ENCODE assay signal across 8 cellular contexts in genomic region chr20:45880988-45881788, GRCh38. TPM values are rescaled to one million over a fixed set of nuclear protein-coding genes. Genes with fewer than 3 reads are reported as not detected.
DNase-seq lines count a peak whose midpoint lies in the region; ATAC-seq and TF ChIP-seq lines count a peak whose summit lies in the region.

TSS of gene ZSWIM1 (plus strand) at chr20:45881227. CDS start at chr20:45882593, 1,366 bp downstream.

- DNase-seq in CD14-positive monocyte (ENCODE audit: low spot score): peak; percentile 98
- peak; percentile 97 for DNase-seq in NCI-H748 (lab: John Stamatoyannopoulos, UW; ENCODE audit: unreplicated experiment)
- DNase-seq in activated CD4-positive, alpha-beta T cell treated with anti-CD3 and anti-CD28 coated beads, Interleukin-2, amount 50 U/mL, for 24 hours (ENCODE audit: low read depth in 1 of 2, low spot score in 1 of 2): peak; percentile 97 to 98
- DNase-seq in dermis microvascular lymphatic vessel endothelial cell (ENCODE audit: low read depth in 2 of 2): peak; percentile 99
- DNase-seq in left lung: peak; percentile 98 to 99
- DNase-seq in stimulated activated CD4-positive, alpha-beta T cell treated with anti-CD3 and anti-CD28 coated beads, Interleukin-2, amount 100 ng/mL, for 4 hours (ENCODE audit: low read depth): peak; percentile 97

- peaks cover 42 to 47% of the 10 kb centered on the region in 2 donors for H3K36me3 Mint-ChIP-seq in CD14-positive monocyte

- TF ChIP-seq CTCF in CD14-positive monocyte (IDR thresholded peaks at IDR 0.05) (no peak), left lung (IDR thresholded peaks at IDR 0.05) (no peak)

- H3K27me3 Mint-ChIP-seq in CD14-positive monocyte (ENCODE audit: low read depth in 3 of 3): no peaks in the 10 kb centered on the region

- peak within 1 kb of the TSS; percentile 85 to 95 for H3K4me3 Mint-ChIP-seq in CD14-positive monocyte

- peak within 1 kb of the TSS; percentile 96 to 98 (median 98) for H3K27ac Mint-ChIP-seq in CD14-positive monocyte

- peaks cover 0 to 42% of the 10 kb centered on the region in 2 donors for H3K36me3 ChIP-seq in left lung

- peaks cover 6 to 46% of the 10 kb centered on the region in 2 donors for H3K4me1 ChIP-seq in left lung

- peak; percentile 95 for ATAC-seq in GM19395 (IDR thresholded peaks at IDR 0.05; ENCODE audit: unreplicated experiment)
- ATAC-seq in HG03558 (IDR thresholded peaks at IDR 0.05; ENCODE audit: extremely low read depth, unreplicated experiment): peak; percentile 91
- ATAC-seq in left lung: peak; percentile 99

- H3K9me3 ChIP-seq in left lung: no peaks in the 10 kb centered on the region

- H3K27me3 ChIP-seq in left lung: no peaks in the 10 kb centered on the region

- peaks cover 33% of the 10 kb centered on the region for H3K4me1 Mint-ChIP-seq in CD14-positive monocyte

- peak within 1 kb of the TSS; percentile 62 to 70 for H3K4me3 ChIP-seq in left lung

- intact Hi-C loops in CD14-positive monocyte (cut with micrococcal nuclease): loop anchor here in 1 of 2 donors (1.0 kb wide), 1 partner anchor 53 kb away; the partner anchor contains the start of gene PCIF1
- intact Hi-C loops in left lung (cut with DNase I): no loop called here

- H3K9me3 Mint-ChIP-seq in CD14-positive monocyte: no peaks in the 10 kb centered on the region

- H3K27ac ChIP-seq in left lung: peak within 1 kb of the TSS; percentile 74 to 75

RNA-seq across cellular contexts. Expression of gene ZSWIM1, which starts in this region (rescaled TPM):
- polyA plus RNA-seq in CD14-positive monocyte: 1 to 10 TPM; 2.5 to 2.6 TPM
- total RNA-seq in dermis microvascular lymphatic vessel endothelial cell (2.8 and 4.7 TPM in 2 replicates), left lung (10 to 100 TPM in 1 of 2 donors, 1 to 10 TPM in 1; 9.9 to 10.2 TPM)

Comparison
In these comparisons a context has a peak if more than half of its experiments do, and no peak if none do; other contexts are left out.
1. Peak in every context shown above with its lines: DNase-seq, ATAC-seq, H3K4me3 ChIP-seq and H3K27ac ChIP-seq.